Comparison of ENCODE assay signal across 16 cellular contexts in genomic region chr7:149007615-149008014, GRCh38. TPM values are rescaled to one million over a fixed set of nuclear protein-coding genes. Genes with fewer than 3 reads are reported as not detected.
A peak's percentile ranks its signal among the peaks of the same experiment; 100 is the strongest.
DNase-seq lines count a peak whose midpoint lies in the region; ATAC-seq and TF ChIP-seq lines count a peak whose summit lies in the region.
"Had no signal": no experiment of that assay in that cellular context is flagged by ENCODE, and none has a peak within 500 bp of the region (broad histone marks: within the 10 kb centered on the region; RNA-seq: fewer than 3 reads in every experiment).

No MANE protein-coding gene starts in this region.

- WGBS in spleen, 5 donors, result 85 to 94% (median 88%) methylated on average over 6 of the region's 6 CpGs; no CpG with 5 or more reads in 1 of the 5 donors

- H3K36me3 ChIP-seq in MM.1S (replicated peaks; ENCODE audit: insufficient read depth, low read length), result peaks cover 32% of the 10 kb centered on the region
- peaks cover 0 to 100% (median 89%) of the 10 kb centered on the region in 6 donors for H3K36me3 ChIP-seq in spleen
- H3K36me3 ChIP-seq in CD8-positive, alpha-beta memory T cell (ENCODE audit: insufficient read depth, low read length), result peaks cover 30% of the 10 kb centered on the region

- H3K27ac ChIP-seq in MM.1S (ENCODE audit: low read length), result no peak overlapping the region
- no peak overlapping the region for H3K27ac ChIP-seq in spleen
- H3K27ac ChIP-seq in CD8-positive, alpha-beta memory T cell (ENCODE audit: low read depth, low read length), result no peak overlapping the region
- H3K27ac ChIP-seq: hepatocyte, testis had no signal

- H3K4me3 ChIP-seq in MM.1S (ENCODE audit: low read length), result no peak overlapping the region
- H3K4me3 ChIP-seq in spleen, result no peak overlapping the region
- H3K4me3 ChIP-seq in CD8-positive, alpha-beta memory T cell (ENCODE audit: low read length), result no peak overlapping the region
- H3K4me3 ChIP-seq: hepatocyte, testis had no signal

- H3K9ac ChIP-seq in MM.1S (ENCODE audit: low read length), result no peak overlapping the region

- H3K9me3 ChIP-seq in MM.1S (replicated peaks; ENCODE audit: insufficient read depth, low read length) (no peaks in the 10 kb centered on the region), spleen (no peaks in the 10 kb centered on the region)
- H3K9me3 ChIP-seq in CD8-positive, alpha-beta memory T cell (ENCODE audit: low read length), result no peaks in the 10 kb centered on the region
- H3K9me3 ChIP-seq: testis had no signal

- H3K4me1 ChIP-seq in MM.1S (ENCODE audit: low read length), result no peaks in the 10 kb centered on the region
- H3K4me1 ChIP-seq in spleen, result peaks cover 0 to 13% (median 4%) of the 10 kb centered on the region in 6 donors
- peaks cover 6% of the 10 kb centered on the region for H3K4me1 ChIP-seq in CD8-positive, alpha-beta memory T cell (ENCODE audit: insufficient read depth, low read length)
- H3K4me1 ChIP-seq: testis had no signal

- intact Hi-C loops in activated CD8-positive, alpha-beta T cell treated with anti-CD3 and anti-CD28 coated beads for 36 hours (cut with micrococcal nuclease), result loop anchor here (5.0 kb wide), 1 partner anchor 60 kb away; no protein-coding TSS in a partner anchor
- intact Hi-C loops in spleen (cut with DNase I; ENCODE audit: low total_unique reads), result no loop called here

- CTCF ChIA-PET in activated CD8-positive, alpha-beta T cell treated with anti-CD3 and anti-CD28 coated beads for 36 hours (lab: Charles Lee), result interaction anchor here (0.7 to 4.7 kb wide), 12 partner anchors 10 to 140 kb away, joined by 3 to 60 read pairs (median 6); partner anchors contain the start of genes PDIA4 and ZNF398
- CTCF ChIA-PET in activated CD8-positive, alpha-beta T cell treated with anti-CD3 and anti-CD28 coated beads, Interleukin-2, amount 10 ng/mL, durations not matched to agents 7 days and 5 days (lab: Charles Lee), result interaction anchor here (0.6 to 7.5 kb wide), 12 partner anchors 9 to 66 kb away, joined by 3 to 56 read pairs (median 3); no protein-coding TSS in a partner anchor
- CTCF ChIA-PET in CD8-positive, alpha-beta memory T cell (lab: Charles Lee), result interaction anchor here (1.1 to 8.1 kb wide), 6 partner anchors 9 to 85 kb away, joined by 3 to 120 read pairs (median 8); partner anchors contain the start of gene PDIA4

- POLR2A ChIA-PET in activated CD8-positive, alpha-beta T cell treated with anti-CD3 and anti-CD28 coated beads for 36 hours (lab: Charles Lee), result interaction anchor here (0.6 to 2.2 kb wide), 6 partner anchors 16 to 451 kb away, joined by 3 to 7 read pairs (median 3); no protein-coding TSS in a partner anchor
- POLR2A ChIA-PET in activated CD8-positive, alpha-beta T cell treated with anti-CD3 and anti-CD28 coated beads, Interleukin-2, amount 10 ng/mL, durations not matched to agents 7 days and 5 days (lab: Charles Lee), result interaction anchor here (0.6 to 0.9 kb wide), 2 partner anchors 20 to 92 kb away, joined by 3 read pairs; no protein-coding TSS in a partner anchor
- POLR2A ChIA-PET in CD8-positive, alpha-beta memory T cell (lab: Charles Lee), result no interaction called here

- peaks cover 15% of the 10 kb centered on the region for H3K4me1 Mint-ChIP-seq in activated CD8-positive, alpha-beta T cell treated with anti-CD3 and anti-CD28 coated beads for 36 hours (ENCODE audit: low read depth)
- H3K4me1 Mint-ChIP-seq in activated CD8-positive, alpha-beta T cell treated with anti-CD3 and anti-CD28 coated beads, Interleukin-2, amount 10 ng/mL, durations not matched to agents 7 days and 5 days (ENCODE audit: low read depth), result peaks cover 3% of the 10 kb centered on the region
- H3K4me1 Mint-ChIP-seq in chondrocyte (ENCODE audit: low read depth), result peaks cover 16% of the 10 kb centered on the region
- H3K4me1 Mint-ChIP-seq in CD8-positive, alpha-beta memory T cell, result peaks cover 4 to 6% (median 5%) of the 10 kb centered on the region in 3 donors

- H3K36me3 Mint-ChIP-seq in activated CD8-positive, alpha-beta T cell treated with anti-CD3 and anti-CD28 coated beads for 36 hours (ENCODE audit: low read depth), result peaks cover 55% of the 10 kb centered on the region
- H3K36me3 Mint-ChIP-seq in activated CD8-positive, alpha-beta T cell treated with anti-CD3 and anti-CD28 coated beads, Interleukin-2, amount 10 ng/mL, durations not matched to agents 7 days and 5 days (ENCODE audit: low read depth), result peaks cover 57% of the 10 kb centered on the region
- peaks cover 35% of the 10 kb centered on the region for H3K36me3 Mint-ChIP-seq in chondrocyte (ENCODE audit: low read depth)
- peaks cover 0 to 84% (median 11%) of the 10 kb centered on the region in 3 donors for H3K36me3 Mint-ChIP-seq in CD8-positive, alpha-beta memory T cell

- no peak for TF ChIP-seq POLR2A in spleen (IDR thresholded peaks at IDR 0.05)

- no peak overlapping the region for H2AFZ ChIP-seq in MM.1S (ENCODE audit: low read length)
- H2AFZ ChIP-seq: hepatocyte had no signal

- no peaks in the 10 kb centered on the region for H3K27me3 Mint-ChIP-seq in activated CD8-positive, alpha-beta T cell treated with anti-CD3 and anti-CD28 coated beads for 36 hours
- H3K27me3 Mint-ChIP-seq in activated CD8-positive, alpha-beta T cell treated with anti-CD3 and anti-CD28 coated beads, Interleukin-2, amount 10 ng/mL, durations not matched to agents 7 days and 5 days (ENCODE audit: low read depth), result no peaks in the 10 kb centered on the region
- H3K27me3 Mint-ChIP-seq in chondrocyte (ENCODE audit: low read depth), result no peaks in the 10 kb centered on the region
- no peaks in the 10 kb centered on the region for H3K27me3 Mint-ChIP-seq in CD8-positive, alpha-beta memory T cell

- H3K4me2 ChIP-seq in MM.1S (ENCODE audit: low read depth, low read length), result no peak overlapping the region
- H3K4me2 ChIP-seq: hepatocyte had no signal

- H4K20me1 ChIP-seq in MM.1S (ENCODE audit: insufficient read depth, low read length), result no peaks in the 10 kb centered on the region

- peaks cover 21% of the 10 kb centered on the region for H3K79me2 ChIP-seq in MM.1S (ENCODE audit: low read length)
- H3K79me2 ChIP-seq: hepatocyte had no signal

- no peaks in the 10 kb centered on the region for H3K27me3 ChIP-seq in MM.1S (replicated peaks; ENCODE audit: insufficient read depth, low read length)
- no peaks in the 10 kb centered on the region for H3K27me3 ChIP-seq in spleen (replicated peaks in 1 of 7)
- no peaks in the 10 kb centered on the region for H3K27me3 ChIP-seq in CD8-positive, alpha-beta memory T cell (ENCODE audit: insufficient read depth, low read length, poor library complexity, severe bottlenecking)
- H3K27me3 ChIP-seq: hepatocyte, testis had no signal

- DNase-seq in activated CD8-positive, alpha-beta T cell treated with anti-CD3 and anti-CD28 coated beads for 36 hours, result no peak
- DNase-seq in activated CD8-positive, alpha-beta T cell treated with anti-CD3 and anti-CD28 coated beads, Interleukin-2, amount 10 ng/mL, durations not matched to agents 7 days and 5 days, result no peak
- DNase-seq in MM.1S (no peak), chondrocyte (ENCODE audit: low spot score) (peak; percentile 85), spleen (peak; percentile 60), CD1c-positive myeloid dendritic cell (ENCODE audit: extremely low spot score) (no peak)
- no peak for DNase-seq in stimulated activated CD4-positive, alpha-beta T cell treated with anti-CD3 and anti-CD28 coated beads, Interleukin-15, amount 100 ng/mL, for 24 hours
- DNase-seq in CD8-positive, alpha-beta memory T cell, result no peak
- DNase-seq: ACHN; activated T-cell treated with anti-CD3 and anti-CD28 coated beads for 4 hours; amniotic stem cell; effector CD4-positive, alpha-beta T cell; midbrain; NCI-H2171 treated with DMSO at 0.1 percent for 48 hours; testis had no signal

- peak; percentile 17 for ATAC-seq in activated CD8-positive, alpha-beta T cell treated with anti-CD3 and anti-CD28 coated beads for 36 hours
- ATAC-seq in activated CD8-positive, alpha-beta T cell treated with anti-CD3 and anti-CD28 coated beads, Interleukin-2, amount 10 ng/mL, durations not matched to agents 7 days and 5 days, result no peak

- no peaks in the 10 kb centered on the region for H3F3A ChIP-seq in MM.1S (ENCODE audit: insufficient read depth, low read length)

- no peak for TF ChIP-seq CTCF in activated CD8-positive, alpha-beta T cell treated with anti-CD3 and anti-CD28 coated beads for 36 hours (IDR thresholded peaks at IDR 0.05)
- 0 out of 2 replicates have a peak, but pooled peaks have one; percentile 5 for TF ChIP-seq CTCF in MM.1S (IDR thresholded peaks at IDR 0.05; ENCODE audit: low read length)
- peak; percentile 38 for TF ChIP-seq CTCF in chondrocyte (IDR thresholded peaks at IDR 0.05)
- TF ChIP-seq CTCF in spleen (IDR thresholded peaks at IDR 0.05 in 8 of 11, conservative IDR thresholded peaks at IDR 0.05 in 3 of 11), result no peak

- H3K9me3 Mint-ChIP-seq in activated CD8-positive, alpha-beta T cell treated with anti-CD3 and anti-CD28 coated beads for 36 hours, result no peaks in the 10 kb centered on the region
- H3K9me3 Mint-ChIP-seq in activated CD8-positive, alpha-beta T cell treated with anti-CD3 and anti-CD28 coated beads, Interleukin-2, amount 10 ng/mL, durations not matched to agents 7 days and 5 days (ENCODE audit: insufficient read depth), result no peaks in the 10 kb centered on the region
- no peaks in the 10 kb centered on the region for H3K9me3 Mint-ChIP-seq in chondrocyte (ENCODE audit: low read depth)
- no peaks in the 10 kb centered on the region for H3K9me3 Mint-ChIP-seq in CD8-positive, alpha-beta memory T cell

- no peak overlapping the region for H3K27ac Mint-ChIP-seq in activated CD8-positive, alpha-beta T cell treated with anti-CD3 and anti-CD28 coated beads for 36 hours
- no peak overlapping the region for H3K27ac Mint-ChIP-seq in activated CD8-positive, alpha-beta T cell treated with anti-CD3 and anti-CD28 coated beads, Interleukin-2, amount 10 ng/mL, durations not matched to agents 7 days and 5 days
- H3K27ac Mint-ChIP-seq in chondrocyte (ENCODE audit: unreplicated experiment), result no peak overlapping the region
- peak overlapping the region in 2 of 8 donors; percentile 29 to 50 for H3K27ac Mint-ChIP-seq in CD8-positive, alpha-beta memory T cell

- H3K9me2 ChIP-seq in MM.1S (replicated peaks; ENCODE audit: insufficient read depth, low read length), result no peaks in the 10 kb centered on the region

- no peak overlapping the region for H3K4me3 Mint-ChIP-seq in activated CD8-positive, alpha-beta T cell treated with anti-CD3 and anti-CD28 coated beads for 36 hours
- no peak overlapping the region for H3K4me3 Mint-ChIP-seq in activated CD8-positive, alpha-beta T cell treated with anti-CD3 and anti-CD28 coated beads, Interleukin-2, amount 10 ng/mL, durations not matched to agents 7 days and 5 days
- H3K4me3 Mint-ChIP-seq in chondrocyte (ENCODE audit: unreplicated experiment), result no peak overlapping the region
- H3K4me3 Mint-ChIP-seq in CD8-positive, alpha-beta memory T cell, result no peak overlapping the region

RNA-seq across cellular contexts. Expression of gene PDIA4, which starts 20.7 kb away (rescaled TPM):
- total RNA-seq in activated CD8-positive, alpha-beta T cell treated with anti-CD3 and anti-CD28 coated beads for 36 hours, result 10 to 100 TPM; 72.6 to 75.7 TPM
- 10 to 100 TPM; 90.6 to 92.2 TPM for total RNA-seq in activated CD8-positive, alpha-beta T cell treated with anti-CD3 and anti-CD28 coated beads, Interleukin-2, amount 10 ng/mL, durations not matched to agents 7 days and 5 days
- total RNA-seq in chondrocyte (135 to 411 TPM (median 140 TPM) in 3 replicates), spleen (100 to 1,000 TPM in 3 of 7 donors, 10 to 100 TPM in 4; 81.1 to 160 (median 90.0) TPM)
- polyA plus RNA-seq in spleen, result 10 to 100 TPM; 21.6 to 33.2 (median 33.2) TPM
- 10 to 100 TPM; 91.1 to 92.1 TPM for total RNA-seq in CD8-positive, alpha-beta memory T cell
- 113 TPM for polyA plus RNA-seq in CD8-positive, alpha-beta memory T cell

Comparison
In these comparisons a context has a peak if more than half of its experiments do, and no peak if none do; other contexts are left out.
1. DNase-seq: peak in chondrocyte (single experiment) and spleen (single experiment); none in activated CD8-positive, alpha-beta T cell treated with anti-CD3 and anti-CD28 coated beads for 36 hours (single experiment), activated CD8-positive, alpha-beta T cell treated with anti-CD3 and anti-CD28 coated beads, Interleukin-2, amount 10 ng/mL, durations not matched to agents 7 days and 5 days (single experiment), MM.1S (single experiment), CD1c-positive myeloid dendritic cell (single experiment), stimulated activated CD4-positive, alpha-beta T cell treated with anti-CD3 and anti-CD28 coated beads, Interleukin-15, amount 100 ng/mL, for 24 hours (single experiment) and CD8-positive, alpha-beta memory T cell (0 of 5).
2. CTCF ChIP-seq: peak in MM.1S (single experiment) and chondrocyte (single experiment); none in activated CD8-positive, alpha-beta T cell treated with anti-CD3 and anti-CD28 coated beads for 36 hours (single experiment) and spleen (0 of 11).